1 cellular context compared by ENCODE assay signal in the genomic region with DNA sequence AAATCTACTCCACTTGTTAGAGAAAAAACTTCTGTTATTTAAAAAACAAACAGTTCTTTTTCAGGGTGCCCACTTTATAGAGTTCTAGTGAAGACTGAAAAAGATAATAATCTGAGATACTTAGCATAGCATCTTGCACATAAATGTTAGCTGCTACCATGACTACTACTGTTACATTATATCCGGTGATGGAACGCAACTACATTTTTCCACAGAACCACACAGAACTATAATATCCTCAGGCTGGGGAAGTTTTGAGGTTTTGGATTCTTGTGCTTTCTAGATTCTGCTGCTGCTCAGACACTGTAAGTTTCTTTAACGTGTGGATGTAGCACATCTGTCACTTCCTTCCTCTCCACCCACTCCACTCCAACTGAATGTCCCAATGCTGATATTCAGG.
TF ChIP-seq lines count a peak whose summit lies in the region.

No MANE protein-coding gene starts in this region.

TF ChIP-seq in SK-N-SH treated with all-trans-retinoic acid at 6 μM for 48 hours, 23 proteins besides CTCF, POLR2A, EP300 and RAD21 (continued from another document):
- TF ChIP-seq, protein P1, sequence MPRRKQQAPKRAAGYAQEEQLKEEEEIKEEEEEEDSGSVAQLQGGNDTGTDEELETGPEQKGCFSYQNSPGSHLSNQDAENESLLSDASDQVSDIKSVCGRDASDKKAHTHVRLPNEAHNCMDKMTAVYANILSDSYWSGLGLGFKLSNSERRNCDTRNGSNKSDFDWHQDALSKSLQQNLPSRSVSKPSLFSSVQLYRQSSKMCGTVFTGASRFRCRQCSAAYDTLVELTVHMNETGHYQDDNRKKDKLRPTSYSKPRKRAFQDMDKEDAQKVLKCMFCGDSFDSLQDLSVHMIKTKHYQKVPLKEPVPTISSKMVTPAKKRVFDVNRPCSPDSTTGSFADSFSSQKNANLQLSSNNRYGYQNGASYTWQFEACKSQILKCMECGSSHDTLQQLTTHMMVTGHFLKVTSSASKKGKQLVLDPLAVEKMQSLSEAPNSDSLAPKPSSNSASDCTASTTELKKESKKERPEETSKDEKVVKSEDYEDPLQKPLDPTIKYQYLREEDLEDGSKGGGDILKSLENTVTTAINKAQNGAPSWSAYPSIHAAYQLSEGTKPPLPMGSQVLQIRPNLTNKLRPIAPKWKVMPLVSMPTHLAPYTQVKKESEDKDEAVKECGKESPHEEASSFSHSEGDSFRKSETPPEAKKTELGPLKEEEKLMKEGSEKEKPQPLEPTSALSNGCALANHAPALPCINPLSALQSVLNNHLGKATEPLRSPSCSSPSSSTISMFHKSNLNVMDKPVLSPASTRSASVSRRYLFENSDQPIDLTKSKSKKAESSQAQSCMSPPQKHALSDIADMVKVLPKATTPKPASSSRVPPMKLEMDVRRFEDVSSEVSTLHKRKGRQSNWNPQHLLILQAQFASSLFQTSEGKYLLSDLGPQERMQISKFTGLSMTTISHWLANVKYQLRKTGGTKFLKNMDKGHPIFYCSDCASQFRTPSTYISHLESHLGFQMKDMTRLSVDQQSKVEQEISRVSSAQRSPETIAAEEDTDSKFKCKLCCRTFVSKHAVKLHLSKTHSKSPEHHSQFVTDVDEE (CRISPR knock-in tag; IDR thresholded peaks at IDR 0.05) = no peak
- TF ChIP-seq OSR1 (CRISPR knock-in tag; IDR thresholded peaks at IDR 0.05) = no peak
- TF ChIP-seq CSDC2 (CRISPR knock-in tag; IDR thresholded peaks at IDR 0.05) = no peak
- TF ChIP-seq, protein P2, sequence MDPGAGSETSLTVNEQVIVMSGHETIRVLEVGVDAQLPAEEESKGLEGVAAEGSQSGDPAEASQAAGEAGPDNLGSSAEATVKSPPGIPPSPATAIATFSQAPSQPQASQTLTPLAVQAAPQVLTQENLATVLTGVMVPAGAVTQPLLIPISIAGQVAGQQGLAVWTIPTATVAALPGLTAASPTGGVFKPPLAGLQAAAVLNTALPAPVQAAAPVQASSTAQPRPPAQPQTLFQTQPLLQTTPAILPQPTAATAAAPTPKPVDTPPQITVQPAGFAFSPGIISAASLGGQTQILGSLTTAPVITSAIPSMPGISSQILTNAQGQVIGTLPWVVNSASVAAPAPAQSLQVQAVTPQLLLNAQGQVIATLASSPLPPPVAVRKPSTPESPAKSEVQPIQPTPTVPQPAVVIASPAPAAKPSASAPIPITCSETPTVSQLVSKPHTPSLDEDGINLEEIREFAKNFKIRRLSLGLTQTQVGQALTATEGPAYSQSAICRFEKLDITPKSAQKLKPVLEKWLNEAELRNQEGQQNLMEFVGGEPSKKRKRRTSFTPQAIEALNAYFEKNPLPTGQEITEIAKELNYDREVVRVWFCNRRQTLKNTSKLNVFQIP (CRISPR knock-in tag; IDR thresholded peaks at IDR 0.05; ENCODE audit: borderline replicate concordance, low read depth) = no peak
- TF ChIP-seq PPARA (CRISPR knock-in tag; IDR thresholded peaks at IDR 0.05; ENCODE audit: borderline replicate concordance) = no peak
- no peak for TF ChIP-seq ZFP30 (CRISPR knock-in tag; IDR thresholded peaks at IDR 0.05)
- no peak for TF ChIP-seq ZNF565 (CRISPR knock-in tag; conservative IDR thresholded peaks at IDR 0.05; ENCODE audit: low read depth)
- TF ChIP-seq ZNF70 (CRISPR knock-in tag; IDR thresholded peaks at IDR 0.05) = no peak
- no peak for TF ChIP-seq SNAI2 (CRISPR knock-in tag; IDR thresholded peaks at IDR 0.05)
- TF ChIP-seq, protein P3, sequence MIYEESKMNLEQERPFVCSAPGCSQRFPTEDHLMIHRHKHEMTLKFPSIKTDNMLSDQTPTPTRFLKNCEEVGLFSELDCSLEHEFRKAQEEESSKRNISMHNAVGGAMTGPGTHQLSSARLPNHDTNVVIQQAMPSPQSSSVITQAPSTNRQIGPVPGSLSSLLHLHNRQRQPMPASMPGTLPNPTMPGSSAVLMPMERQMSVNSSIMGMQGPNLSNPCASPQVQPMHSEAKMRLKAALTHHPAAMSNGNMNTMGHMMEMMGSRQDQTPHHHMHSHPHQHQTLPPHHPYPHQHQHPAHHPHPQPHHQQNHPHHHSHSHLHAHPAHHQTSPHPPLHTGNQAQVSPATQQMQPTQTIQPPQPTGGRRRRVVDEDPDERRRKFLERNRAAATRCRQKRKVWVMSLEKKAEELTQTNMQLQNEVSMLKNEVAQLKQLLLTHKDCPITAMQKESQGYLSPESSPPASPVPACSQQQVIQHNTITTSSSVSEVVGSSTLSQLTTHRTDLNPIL (CRISPR knock-in tag; IDR thresholded peaks at IDR 0.05; ENCODE audit: low read depth) = no peak
- no peak for TF ChIP-seq ZFP3 (CRISPR knock-in tag; IDR thresholded peaks at IDR 0.05)
- TF ChIP-seq RARB (CRISPR knock-in tag; IDR thresholded peaks at IDR 0.05) = no peak
- TF ChIP-seq ESRRG (CRISPR knock-in tag; IDR thresholded peaks at IDR 0.05) = no peak
- TF ChIP-seq, protein P4, sequence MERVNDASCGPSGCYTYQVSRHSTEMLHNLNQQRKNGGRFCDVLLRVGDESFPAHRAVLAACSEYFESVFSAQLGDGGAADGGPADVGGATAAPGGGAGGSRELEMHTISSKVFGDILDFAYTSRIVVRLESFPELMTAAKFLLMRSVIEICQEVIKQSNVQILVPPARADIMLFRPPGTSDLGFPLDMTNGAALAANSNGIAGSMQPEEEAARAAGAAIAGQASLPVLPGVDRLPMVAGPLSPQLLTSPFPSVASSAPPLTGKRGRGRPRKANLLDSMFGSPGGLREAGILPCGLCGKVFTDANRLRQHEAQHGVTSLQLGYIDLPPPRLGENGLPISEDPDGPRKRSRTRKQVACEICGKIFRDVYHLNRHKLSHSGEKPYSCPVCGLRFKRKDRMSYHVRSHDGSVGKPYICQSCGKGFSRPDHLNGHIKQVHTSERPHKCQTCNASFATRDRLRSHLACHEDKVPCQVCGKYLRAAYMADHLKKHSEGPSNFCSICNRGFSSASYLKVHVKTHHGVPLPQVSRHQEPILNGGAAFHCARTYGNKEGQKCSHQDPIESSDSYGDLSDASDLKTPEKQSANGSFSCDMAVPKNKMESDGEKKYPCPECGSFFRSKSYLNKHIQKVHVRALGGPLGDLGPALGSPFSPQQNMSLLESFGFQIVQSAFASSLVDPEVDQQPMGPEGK (CRISPR knock-in tag; IDR thresholded peaks at IDR 0.05; ENCODE audit: borderline replicate concordance) = no peak
- TF ChIP-seq TOX (CRISPR knock-in tag; IDR thresholded peaks at IDR 0.05; ENCODE audit: borderline replicate concordance) = no peak
